Comparison of ENCODE assay signal across 14 cellular contexts in the genomic region with DNA sequence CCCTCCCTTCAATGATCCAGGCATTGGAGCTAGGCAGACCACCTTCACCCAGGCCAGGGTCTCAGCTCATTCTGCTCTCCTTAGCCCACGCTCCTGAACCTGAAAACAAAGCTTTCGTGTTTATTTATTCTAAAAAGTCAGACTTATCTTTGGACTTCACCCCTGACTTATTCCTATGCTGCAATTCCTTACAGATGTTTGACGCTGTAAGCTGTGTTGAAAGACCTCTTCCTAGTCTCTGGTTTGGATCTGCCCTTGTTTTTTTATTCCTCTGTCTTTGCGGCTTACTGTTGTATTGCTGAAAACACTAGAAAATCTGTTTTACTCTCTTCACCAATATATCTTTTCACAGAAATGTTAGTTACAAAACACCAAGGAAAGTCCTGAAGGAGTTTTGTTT. TPM values are rescaled to one million over a fixed set of nuclear protein-coding genes. Genes with fewer than 3 reads are reported as not detected.
DNase-seq lines count a peak whose midpoint lies in the region; ATAC-seq, FAIRE-seq and TF ChIP-seq lines count a peak whose summit lies in the region.
"Had no signal": no experiment of that assay in that cellular context is flagged by ENCODE, and none has a peak within 500 bp of the region (broad histone marks: within the 10 kb centered on the region; RNA-seq: fewer than 3 reads in every experiment).

No MANE protein-coding gene starts in this region.

- H3K27ac Mint-ChIP-seq in activated CD8-positive, alpha-beta memory T cell treated with anti-CD3 and anti-CD28 coated beads, Interleukin-2, amount 10 ng/mL, durations not matched to agents 7 days and 5 days = peak overlapping the region; percentile 41
- H3K27ac Mint-ChIP-seq in brain (peak overlapping the region in 4 of 5 experiments; percentile 2 to 73 (median 58)), type B pancreatic cell (peak overlapping the region; percentile 32)
- H3K27ac Mint-ChIP-seq: activated naive CD4-positive, alpha-beta T cell treated with anti-CD3 and anti-CD28 coated beads, Interleukin-2, amount 50 U/mL, for 24 hours had no signal

- H2AFZ ChIP-seq in keratinocyte (ENCODE audit: control insufficient read depth, low read length) = no peak overlapping the region

- no peaks in the 10 kb centered on the region for H3K9me3 ChIP-seq in keratinocyte (ENCODE audit: control insufficient read depth, low read depth, low read length)

- CTCF ChIA-PET in activated CD8-positive, alpha-beta memory T cell treated with anti-CD3 and anti-CD28 coated beads, Interleukin-2, amount 10 ng/mL, durations not matched to agents 7 days and 5 days (lab: Charles Lee) = interaction anchor here (1.5 to 3.3 kb wide), 3 partner anchors 9 to 363 kb away, joined by 4 to 12 read pairs (median 5); no protein-coding TSS in a partner anchor

- H3K27ac ChIP-seq in keratinocyte (ENCODE audit: control insufficient read depth, insufficient read depth, low read length) = peak overlapping the region; percentile 86

- peak overlapping the region; percentile 45 for H3K9ac ChIP-seq in keratinocyte (ENCODE audit: control insufficient read depth, extremely low read depth, insufficient read depth, low read length)

- H4K20me1 ChIP-seq in keratinocyte (ENCODE audit: control insufficient read depth, extremely low read depth, insufficient read depth, low read length) = no peaks in the 10 kb centered on the region

- no peak overlapping the region for H3K4me3 Mint-ChIP-seq in activated CD8-positive, alpha-beta memory T cell treated with anti-CD3 and anti-CD28 coated beads, Interleukin-2, amount 10 ng/mL, durations not matched to agents 7 days and 5 days
- H3K4me3 Mint-ChIP-seq in brain (no peak overlapping the region), type B pancreatic cell (no peak overlapping the region)
- H3K4me3 Mint-ChIP-seq: activated naive CD4-positive, alpha-beta T cell treated with anti-CD3 and anti-CD28 coated beads, Interleukin-2, amount 50 U/mL, for 24 hours had no signal

- H3K9me1 ChIP-seq in keratinocyte (ENCODE audit: control insufficient read depth, extremely low read depth, insufficient read depth, low read length) = peaks cover 3% of the 10 kb centered on the region

- no peaks in the 10 kb centered on the region for H3K9me3 Mint-ChIP-seq in activated CD8-positive, alpha-beta memory T cell treated with anti-CD3 and anti-CD28 coated beads, Interleukin-2, amount 10 ng/mL, durations not matched to agents 7 days and 5 days (ENCODE audit: low read depth)
- no peaks in the 10 kb centered on the region for H3K9me3 Mint-ChIP-seq in brain
- H3K9me3 Mint-ChIP-seq in type B pancreatic cell = no peaks in the 10 kb centered on the region
- H3K9me3 Mint-ChIP-seq: activated naive CD4-positive, alpha-beta T cell treated with anti-CD3 and anti-CD28 coated beads, Interleukin-2, amount 50 U/mL, for 24 hours had no signal

- no peaks in the 10 kb centered on the region for H3K27me3 ChIP-seq in keratinocyte (ENCODE audit: control insufficient read depth, extremely low read depth, insufficient read depth, low read length)

- DNase-seq in activated CD8-positive, alpha-beta memory T cell treated with anti-CD3 and anti-CD28 coated beads, Interleukin-2, amount 10 ng/mL, durations not matched to agents 7 days and 5 days = no peak
- no peak for DNase-seq in activated CD8-positive, alpha-beta memory T cell treated with anti-CD3 and anti-CD28 coated beads, Interleukin-2, amount 50 U/mL, for 4 hours
- no peak for DNase-seq in keratinocyte (ENCODE audit: low read depth, low spot score)
- DNase-seq in type B pancreatic cell (ENCODE audit: extremely low spot score, unreplicated experiment) = no peak
- no peak for DNase-seq in NCI-H526 (lab: John Stamatoyannopoulos, UW)
- no peak for DNase-seq in NCI-H2227 (lab: John Stamatoyannopoulos, UW; ENCODE audit: unreplicated experiment)
- no peak for DNase-seq in NCI-H1048 (lab: John Stamatoyannopoulos, UW)
- DNase-seq: activated CD4-positive, alpha-beta T cell treated with anti-CD3 and anti-CD28 coated beads for 48 hours; cortex of kidney; OCI-M1 had no signal

- peaks cover 64% of the 10 kb centered on the region for H3K4me1 ChIP-seq in keratinocyte (ENCODE audit: control insufficient read depth, extremely low read depth, insufficient read depth, low read length)

- H3K4me3 ChIP-seq in keratinocyte (ENCODE audit: control insufficient read depth in 2 of 3, extremely low read depth in 1 of 3, insufficient read depth in 2 of 3, low read depth in 1 of 3, low read length in 3 of 3) = peak overlapping the region in 2 of 3 experiments; percentile 15 to 26

- peaks cover 41% of the 10 kb centered on the region for H3K4me1 Mint-ChIP-seq in activated CD8-positive, alpha-beta memory T cell treated with anti-CD3 and anti-CD28 coated beads, Interleukin-2, amount 10 ng/mL, durations not matched to agents 7 days and 5 days
- H3K4me1 Mint-ChIP-seq in brain (peaks cover 28% of the 10 kb centered on the region), type B pancreatic cell (ENCODE audit: unreplicated experiment) (peaks cover 19% of the 10 kb centered on the region)

- ATAC-seq in activated CD8-positive, alpha-beta memory T cell treated with anti-CD3 and anti-CD28 coated beads, Interleukin-2, amount 10 ng/mL, durations not matched to agents 7 days and 5 days = no peak

- no peaks in the 10 kb centered on the region for H3K27me3 Mint-ChIP-seq in activated CD8-positive, alpha-beta memory T cell treated with anti-CD3 and anti-CD28 coated beads, Interleukin-2, amount 10 ng/mL, durations not matched to agents 7 days and 5 days
- H3K27me3 Mint-ChIP-seq in brain (peaks cover 2% of the 10 kb centered on the region), type B pancreatic cell (no peaks in the 10 kb centered on the region)
- H3K27me3 Mint-ChIP-seq: activated naive CD4-positive, alpha-beta T cell treated with anti-CD3 and anti-CD28 coated beads, Interleukin-2, amount 50 U/mL, for 24 hours had no signal

- dilution Hi-C loops in keratinocyte (cut with MboI; ENCODE audit: extremely low pct_ligation_motif_present, low sequenced_read_pairs) = no loop called here

- TF ChIP-seq CTCF in brain (conservative IDR thresholded peaks at IDR 0.05) = no peak
- TF ChIP-seq CTCF in keratinocyte (optimal IDR thresholded peaks at IDR 0.05 in 1 of 3, IDR thresholded peaks at IDR 0.05 in 1 of 3, conservative IDR thresholded peaks at IDR 0.05 in 1 of 3; ENCODE audit: extremely low read depth in 1 of 3, insufficient read depth in 2 of 3, low read length in 3 of 3) = no peak
- TF ChIP-seq CTCF in type B pancreatic cell (conservative IDR thresholded peaks at IDR 0.05) = no peak

- H3K36me3 ChIP-seq in keratinocyte (ENCODE audit: control insufficient read depth in 2 of 2, extremely low read depth in 1 of 2, insufficient read depth in 2 of 2, low read length in 2 of 2) = peaks cover 15 to 51% of the 10 kb centered on the region in 2 experiments

- H3K79me2 ChIP-seq in keratinocyte (ENCODE audit: control insufficient read depth, insufficient read depth, low read length) = no peaks in the 10 kb centered on the region

- H3K36me3 Mint-ChIP-seq in activated CD8-positive, alpha-beta memory T cell treated with anti-CD3 and anti-CD28 coated beads, Interleukin-2, amount 10 ng/mL, durations not matched to agents 7 days and 5 days = peaks cover 23% of the 10 kb centered on the region
- H3K36me3 Mint-ChIP-seq in brain (peaks cover 21% of the 10 kb centered on the region), type B pancreatic cell (peaks cover 26% of the 10 kb centered on the region)
- H3K36me3 Mint-ChIP-seq: activated naive CD4-positive, alpha-beta T cell treated with anti-CD3 and anti-CD28 coated beads, Interleukin-2, amount 50 U/mL, for 24 hours had no signal

- FAIRE-seq in keratinocyte (lab: Jason Lieb, UNC) = peak; percentile 9

- H3K4me2 ChIP-seq in keratinocyte (ENCODE audit: control insufficient read depth, extremely low read depth, insufficient read depth, low read depth, low read length) = peak overlapping the region; percentile 71

RNA-seq across cellular contexts. Expression of gene LDHAL6B, which starts 40.5 kb away (rescaled TPM):
- total RNA-seq in activated CD8-positive, alpha-beta memory T cell treated with anti-CD3 and anti-CD28 coated beads, Interleukin-2, amount 10 ng/mL, durations not matched to agents 7 days and 5 days = not detected
- polyA plus RNA-seq in brain (ENCODE audit: insufficient read depth, low read depth, low replicate concordance) (not detected), keratinocyte (not detected in 3 replicates)
- not detected for polyA plus RNA-seq in keratinocyte (2011; ENCODE audit: low read depth)
- not detected in 2 replicates for polyA plus RNA-seq in keratinocyte (2011; cell fraction: cytosol; rRNA removed)
- polyA plus RNA-seq in keratinocyte (2011; cell fraction: nucleus; rRNA removed) = not detected in 2 replicates
- polyA plus RNA-seq in keratinocyte (2012; ENCODE audit: low replicate concordance) = 0.68 TPM in 1 of 2 replicates, not detected in the other
- polyA minus RNA-seq in keratinocyte = not detected in 3 replicates
- not detected for polyA minus RNA-seq in keratinocyte (2011; cell fraction: cytosol; rRNA and poly(A)+ RNA removed)
- polyA minus RNA-seq in keratinocyte (2011; cell fraction: nucleus; rRNA and poly(A)+ RNA removed) = not detected in 2 replicates
- total RNA-seq in type B pancreatic cell (ENCODE audit: low replicate concordance) = not detected in 2 replicates
- total RNA-seq: lower leg skin, osteocyte had no signal
